Comparison of ENCODE assay signal across 8 cellular contexts in the genomic region with DNA sequence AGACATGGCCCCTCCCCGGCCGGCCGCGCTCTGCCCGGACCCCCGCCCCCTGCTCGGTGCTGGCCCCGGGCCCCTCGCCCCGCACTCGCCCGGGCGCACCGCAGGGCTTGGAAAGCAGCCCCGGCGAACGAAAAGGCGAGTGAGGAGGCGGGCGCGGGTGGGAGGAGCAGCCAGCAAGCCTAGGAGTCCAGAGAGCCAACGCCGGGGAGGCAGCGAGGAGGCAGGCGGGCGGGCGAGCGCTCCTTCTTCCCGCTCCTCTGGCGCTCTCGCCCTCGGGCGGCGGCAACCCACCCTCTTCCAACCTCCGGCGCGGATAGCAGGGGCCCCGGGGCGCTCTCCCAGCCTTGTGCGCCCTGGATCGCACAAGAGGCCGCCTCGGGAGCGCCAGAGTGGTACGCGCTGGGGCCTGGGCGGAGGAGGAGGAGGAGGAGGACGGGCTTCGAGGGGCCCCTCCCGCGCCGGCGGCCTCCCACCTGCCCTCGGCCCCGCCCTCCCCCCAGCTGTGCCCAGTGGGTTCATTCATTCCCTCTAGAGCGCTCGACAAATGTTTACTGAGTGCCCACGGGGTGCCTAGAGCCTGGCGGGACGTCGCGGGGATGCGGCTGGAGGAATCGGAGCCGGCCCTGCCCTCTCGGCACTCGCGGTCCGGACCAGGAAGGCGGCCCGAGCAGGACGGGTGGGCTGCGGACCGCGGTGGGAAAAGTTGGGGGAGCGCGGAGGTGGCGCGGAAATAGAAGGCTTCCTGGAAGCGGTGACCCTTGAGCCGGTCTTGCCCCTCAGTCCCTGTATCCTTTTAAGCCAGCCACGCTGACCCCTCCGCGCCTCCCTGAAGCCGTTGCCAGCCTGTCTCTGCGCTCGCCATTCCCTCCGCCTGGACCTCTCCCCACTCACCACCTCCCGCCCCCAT. TPM values are rescaled to one million over a fixed set of nuclear protein-coding genes. Genes with fewer than 3 reads are reported as not detected.
DNase-seq lines count a peak whose midpoint lies in the region; ATAC-seq and TF ChIP-seq lines count a peak whose summit lies in the region.

A gene (minus strand): TSS at position 391 of the 907 bp plus-strand sequence. CDS start 519 bp downstream, outside the sequence.

- no peaks in the 10 kb centered on the region for H3K9me3 ChIP-seq in neural cell (ENCODE audit: low read length)

- ATAC-seq in HG03095 (IDR thresholded peaks at IDR 0.05; ENCODE audit: unreplicated experiment) (no peak), GM21423 (IDR thresholded peaks at IDR 0.05; ENCODE audit: unreplicated experiment) (no peak), GM21390 (IDR thresholded peaks at IDR 0.05; ENCODE audit: unreplicated experiment) (no peak)

- no peaks in the 10 kb centered on the region for H3K36me3 ChIP-seq in neural cell (ENCODE audit: insufficient read depth, low read length)

- peak within 1 kb of the TSS; percentile 14 for H2AFZ ChIP-seq in neural cell (ENCODE audit: low read depth, low read length)

- no peaks in the 10 kb centered on the region for H3K79me2 ChIP-seq in neural cell (replicated peaks; ENCODE audit: insufficient read depth, low read length)

- TF ChIP-seq RAD21 in neural cell (conservative IDR thresholded peaks at IDR 0.05) = no peak

- no peaks in the 10 kb centered on the region for H3F3A ChIP-seq in neural cell (ENCODE audit: insufficient read depth, low read length, poor library complexity, severe bottlenecking)

- peak within 1 kb of the TSS; percentile 4 for H3K4me3 ChIP-seq in epithelial cell of esophagus (ENCODE audit: low read length)
- peak within 1 kb of the TSS; percentile 70 for H3K4me3 ChIP-seq in neural cell (ENCODE audit: low read length)

- TF ChIP-seq CTCF in C4-2B (conservative IDR thresholded peaks at IDR 0.05) (no peak), epithelial cell of esophagus (IDR thresholded peaks at IDR 0.05; ENCODE audit: insufficient read depth, low read depth, low read length, missing control alignments) (no peak), neural cell (IDR thresholded peaks at IDR 0.05; ENCODE audit: poor library complexity, severe bottlenecking) (no peak)

- peak within 1 kb of the TSS; percentile 23 for H3K9ac ChIP-seq in neural cell (ENCODE audit: low read length)

- peak within 1 kb of the TSS; percentile 35 for H3K27ac ChIP-seq in C4-2B
- H3K27ac ChIP-seq in neural cell (ENCODE audit: low read length) = no peak within 1 kb of the TSS

- DNase-seq in NCI-H146 treated with DMSO at 0.1 percent for 48 hours (lab: John Stamatoyannopoulos, UW; ENCODE audit: unreplicated experiment) = peak; percentile 20
- DNase-seq in epithelial cell of esophagus (ENCODE audit: low read depth) = no peak
- no peak for DNase-seq in cortex of kidney (lab: John Stamatoyannopoulos, UW)

- H3K27me3 ChIP-seq in neural cell (ENCODE audit: insufficient read depth, low read depth, low read length) = peaks cover 76% of the 10 kb centered on the region

- no peaks in the 10 kb centered on the region for H4K20me1 ChIP-seq in neural cell (ENCODE audit: insufficient read depth)

- no peaks in the 10 kb centered on the region for H3K9me2 ChIP-seq in neural cell (ENCODE audit: insufficient read depth, low read length)

- TF ChIP-seq EP300 in neural cell (conservative IDR thresholded peaks at IDR 0.05; ENCODE audit: poor library complexity, severe bottlenecking) = no peak

- peak within 1 kb of the TSS; percentile 35 for H3K4me2 ChIP-seq in neural cell (ENCODE audit: low read length)

TF ChIP-seq in neural cell, 6 proteins besides CTCF, POLR2A, EP300 and RAD21:
- TF ChIP-seq, protein P1, sequence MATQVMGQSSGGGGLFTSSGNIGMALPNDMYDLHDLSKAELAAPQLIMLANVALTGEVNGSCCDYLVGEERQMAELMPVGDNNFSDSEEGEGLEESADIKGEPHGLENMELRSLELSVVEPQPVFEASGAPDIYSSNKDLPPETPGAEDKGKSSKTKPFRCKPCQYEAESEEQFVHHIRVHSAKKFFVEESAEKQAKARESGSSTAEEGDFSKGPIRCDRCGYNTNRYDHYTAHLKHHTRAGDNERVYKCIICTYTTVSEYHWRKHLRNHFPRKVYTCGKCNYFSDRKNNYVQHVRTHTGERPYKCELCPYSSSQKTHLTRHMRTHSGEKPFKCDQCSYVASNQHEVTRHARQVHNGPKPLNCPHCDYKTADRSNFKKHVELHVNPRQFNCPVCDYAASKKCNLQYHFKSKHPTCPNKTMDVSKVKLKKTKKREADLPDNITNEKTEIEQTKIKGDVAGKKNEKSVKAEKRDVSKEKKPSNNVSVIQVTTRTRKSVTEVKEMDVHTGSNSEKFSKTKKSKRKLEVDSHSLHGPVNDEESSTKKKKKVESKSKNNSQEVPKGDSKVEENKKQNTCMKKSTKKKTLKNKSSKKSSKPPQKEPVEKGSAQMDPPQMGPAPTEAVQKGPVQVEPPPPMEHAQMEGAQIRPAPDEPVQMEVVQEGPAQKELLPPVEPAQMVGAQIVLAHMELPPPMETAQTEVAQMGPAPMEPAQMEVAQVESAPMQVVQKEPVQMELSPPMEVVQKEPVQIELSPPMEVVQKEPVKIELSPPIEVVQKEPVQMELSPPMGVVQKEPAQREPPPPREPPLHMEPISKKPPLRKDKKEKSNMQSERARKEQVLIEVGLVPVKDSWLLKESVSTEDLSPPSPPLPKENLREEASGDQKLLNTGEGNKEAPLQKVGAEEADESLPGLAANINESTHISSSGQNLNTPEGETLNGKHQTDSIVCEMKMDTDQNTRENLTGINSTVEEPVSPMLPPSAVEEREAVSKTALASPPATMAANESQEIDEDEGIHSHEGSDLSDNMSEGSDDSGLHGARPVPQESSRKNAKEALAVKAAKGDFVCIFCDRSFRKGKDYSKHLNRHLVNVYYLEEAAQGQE (IDR thresholded peaks at IDR 0.05; ENCODE audit: borderline replicate concordance) = no peak
- TF ChIP-seq TAF1 (IDR thresholded peaks at IDR 0.05; ENCODE audit: low read depth) = no peak
- TF ChIP-seq SMC3 (conservative IDR thresholded peaks at IDR 0.05; ENCODE audit: poor library complexity) = no peak
- peak; percentile 29 for TF ChIP-seq POLR2AphosphoS5 (IDR thresholded peaks at IDR 0.05)
- TF ChIP-seq MXI1 (conservative IDR thresholded peaks at IDR 0.05; ENCODE audit: poor library complexity, severe bottlenecking) = no peak
- TF ChIP-seq EZH2 (IDR thresholded peaks at IDR 0.05; ENCODE audit: borderline replicate concordance, insufficient read depth, low read length, poor library complexity, severe bottlenecking) = peak; percentile 70

RNA-seq across cellular contexts. Expression of the gene that starts here (rescaled TPM):
- polyA plus RNA-seq in neural cell = 3.2 and 3.6 TPM in 2 replicates
- polyA minus RNA-seq in neural cell = 3.7 and 4.5 TPM in 2 replicates
